In the genomic region with DNA sequence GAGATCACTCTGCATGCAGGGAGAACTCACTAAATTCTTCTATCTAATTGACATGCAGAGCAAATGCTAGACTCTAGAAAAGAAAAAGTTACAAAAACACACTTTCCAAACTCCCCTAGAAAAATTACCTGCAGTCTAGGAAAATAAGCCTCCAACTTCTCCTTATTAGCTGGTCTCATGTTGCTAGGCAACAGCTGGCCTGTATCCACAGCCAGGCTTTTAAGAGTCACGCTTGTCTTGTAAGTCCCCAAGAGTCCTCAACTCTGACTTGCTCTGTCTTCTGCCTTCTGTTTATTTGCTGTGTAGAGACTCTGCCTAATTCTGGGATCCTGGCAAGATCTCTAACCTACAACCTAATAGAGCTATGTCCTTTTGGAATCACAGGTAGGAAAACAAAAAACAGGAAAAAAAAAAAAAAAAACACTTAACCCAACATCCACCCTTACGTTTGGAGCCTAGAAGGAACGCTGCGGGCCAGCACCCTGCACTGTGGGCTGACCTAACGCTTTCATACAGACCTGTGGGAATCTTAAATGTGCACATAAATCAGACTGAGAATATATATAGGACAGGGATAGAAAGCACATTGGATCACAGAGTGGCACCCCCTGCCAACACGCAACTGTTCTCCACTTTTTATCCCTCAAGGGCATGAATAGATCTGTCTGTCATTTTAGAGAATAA, we compare ENCODE assay signal across 18 cellular contexts.
DNase-seq lines count a peak whose midpoint lies in the region; ATAC-seq and TF ChIP-seq lines count a peak whose summit lies in the region.
"Had no signal": no experiment of that assay in that cellular context is flagged by ENCODE, and none has a peak within 500 bp of the region (broad histone marks: within the 10 kb centered on the region; RNA-seq: fewer than 3 reads in every experiment).

No MANE protein-coding gene starts in this region.

- no peaks in the 10 kb centered on the region for H3K4me1 Mint-ChIP-seq in CD4-positive, alpha-beta T cell (ENCODE audit: low read depth)
- H3K4me1 Mint-ChIP-seq: activated CD4-positive, alpha-beta memory T cell treated with anti-CD3 and anti-CD28 coated beads, Interleukin-2, amount 10 ng/mL, durations not matched to agents 7 days and 5 days; CD8-positive, alpha-beta memory T cell; IgD-negative memory B cell; stimulated activated naive B cell treated with anti-CD40 and anti-IgM and Interleukin-4, amounts not matched to agents 10 μg/mL and 1 μg/mL and 100 μg/mL, for 72 hours had no signal

- in situ Hi-C loops in HAP-1 (cut with MboI; ENCODE audit: low sequenced_read_pairs), result no loop called here

- TF ChIP-seq CTCF in NB4 (IDR thresholded peaks at IDR 0.05; ENCODE audit: low read depth, low read length) (no peak), left lung (IDR thresholded peaks at IDR 0.05) (no peak)
- TF ChIP-seq CTCF in CD4-positive, alpha-beta T cell (IDR thresholded peaks at IDR 0.05), result no peak

- H3K9me3 Mint-ChIP-seq in CD4-positive, alpha-beta T cell, result peaks cover 5% of the 10 kb centered on the region
- H3K9me3 Mint-ChIP-seq: activated CD4-positive, alpha-beta memory T cell treated with anti-CD3 and anti-CD28 coated beads, Interleukin-2, amount 10 ng/mL, durations not matched to agents 7 days and 5 days; type B pancreatic cell had no signal

- intact Hi-C loops in left lung (cut with DNase I), result loop anchor here in 1 of 2 donors (10.0 kb wide), 1 partner anchor 239 kb away; no protein-coding TSS in a partner anchor
- intact Hi-C loops in CD4-positive, alpha-beta T cell (cut with DNase I, micrococcal nuclease), result no loop called here

- H3K4me1 ChIP-seq in left lung (no peaks in the 10 kb centered on the region), HAP-1 (no peaks in the 10 kb centered on the region)

- H3K9me3 ChIP-seq in left lung, result no peaks in the 10 kb centered on the region
- H3K9me3 ChIP-seq in HAP-1, result no peaks in the 10 kb centered on the region
- no peaks in the 10 kb centered on the region for H3K9me3 ChIP-seq in CD4-positive, alpha-beta T cell (ENCODE audit: control insufficient read depth, low read length)

- no peak overlapping the region for H3K4me3 ChIP-seq in NB4 (ENCODE audit: low read depth, low read length)
- H3K4me3 ChIP-seq in left lung, result no peak overlapping the region
- no peak overlapping the region for H3K4me3 ChIP-seq in HAP-1

- H3K27ac Mint-ChIP-seq in CD4-positive, alpha-beta T cell, result no peak overlapping the region
- H3K27ac Mint-ChIP-seq: activated CD4-positive, alpha-beta memory T cell treated with anti-CD3 and anti-CD28 coated beads, Interleukin-2, amount 10 ng/mL, durations not matched to agents 7 days and 5 days; CD8-positive, alpha-beta memory T cell; IgD-negative memory B cell; stimulated activated naive B cell treated with anti-CD40 and anti-IgM and Interleukin-4, amounts not matched to agents 10 μg/mL and 1 μg/mL and 100 μg/mL, for 72 hours; type B pancreatic cell had no signal

- H3K27ac ChIP-seq in left lung, result no peak overlapping the region
- H3K27ac ChIP-seq in CD4-positive, alpha-beta T cell (ENCODE audit: low read depth, low read length), result no peak overlapping the region

- H3K36me3 Mint-ChIP-seq in CD4-positive, alpha-beta T cell (ENCODE audit: low read depth), result no peaks in the 10 kb centered on the region
- H3K36me3 Mint-ChIP-seq: CD8-positive, alpha-beta memory T cell; IgD-negative memory B cell; stimulated activated naive B cell treated with anti-CD40 and anti-IgM and Interleukin-4, amounts not matched to agents 10 μg/mL and 1 μg/mL and 100 μg/mL, for 72 hours; type B pancreatic cell had no signal

- POLR2A ChIA-PET in CD4-positive, alpha-beta T cell (lab: Charles Lee), result no interaction called here

- H3K27me3 Mint-ChIP-seq in CD4-positive, alpha-beta T cell, result no peaks in the 10 kb centered on the region
- H3K27me3 Mint-ChIP-seq: activated CD4-positive, alpha-beta memory T cell treated with anti-CD3 and anti-CD28 coated beads, Interleukin-2, amount 10 ng/mL, durations not matched to agents 7 days and 5 days had no signal

- DNase-seq in Ammon's horn (ENCODE audit: low spot score) (peak; percentile 57), NB4 (ENCODE audit: low read depth) (peak; percentile 12), NCI-H748 treated with DMSO at 0.1 percent for 48 hours (lab: John Stamatoyannopoulos, UW) (peak; percentile 13), left lung (peak in 1 of 2 donors; percentile 32), HAP-1 (ENCODE audit: low spot score in 2 of 2) (no peak)
- no peak for DNase-seq in CD4-positive, alpha-beta T cell
- DNase-seq: activated CD4-positive, alpha-beta memory T cell treated with anti-CD3 and anti-CD28 coated beads, Interleukin-2, amount 10 ng/mL, durations not matched to agents 7 days and 5 days; CD8-positive, alpha-beta memory T cell; cortex of kidney; GDM1; HCEC 1CT; small intestine; stimulated activated naive B cell treated with anti-CD40 and anti-IgM and Interleukin-4, amounts not matched to agents 10 μg/mL and 1 μg/mL and 100 μg/mL, for 72 hours; SW 1271 had no signal

- H3K27me3 ChIP-seq in left lung, result no peaks in the 10 kb centered on the region
- peaks cover 11% of the 10 kb centered on the region for H3K27me3 ChIP-seq in HAP-1 (ENCODE audit: low read depth)
- H3K27me3 ChIP-seq in CD4-positive, alpha-beta T cell (ENCODE audit: control insufficient read depth, insufficient read depth, low read length), result no peaks in the 10 kb centered on the region

- H3K36me3 ChIP-seq in left lung (no peaks in the 10 kb centered on the region), HAP-1 (replicated peaks) (no peaks in the 10 kb centered on the region)

- no peak for TF ChIP-seq POLR2A in NB4 (IDR thresholded peaks at IDR 0.05; ENCODE audit: extremely low read depth, insufficient read length)

- peak; percentile 60 for ATAC-seq in left lung
- no peak for ATAC-seq in SK-N-SH treated with all-trans-retinoic acid at 6 μM for 48 hours
- no peak for ATAC-seq in HG03342 (IDR thresholded peaks at IDR 0.05; ENCODE audit: unreplicated experiment)
- no peak for ATAC-seq in CD4-positive, alpha-beta T cell (ENCODE audit: poor library complexity)
- ATAC-seq: stimulated activated naive B cell treated with anti-CD40 and anti-IgM and Interleukin-4, amounts not matched to agents 10 μg/mL and 1 μg/mL and 100 μg/mL, for 72 hours had no signal

- CTCF ChIA-PET in CD4-positive, alpha-beta T cell (lab: Charles Lee), result no interaction called here

- no peak overlapping the region for H3K4me3 Mint-ChIP-seq in CD4-positive, alpha-beta T cell
- H3K4me3 Mint-ChIP-seq: activated CD4-positive, alpha-beta memory T cell treated with anti-CD3 and anti-CD28 coated beads, Interleukin-2, amount 10 ng/mL, durations not matched to agents 7 days and 5 days; CD8-positive, alpha-beta memory T cell; IgD-negative memory B cell; stimulated activated naive B cell treated with anti-CD40 and anti-IgM and Interleukin-4, amounts not matched to agents 10 μg/mL and 1 μg/mL and 100 μg/mL, for 72 hours; type B pancreatic cell had no signal

TF ChIP-seq in SK-N-SH treated with all-trans-retinoic acid at 6 μM for 48 hours, 23 proteins besides CTCF, POLR2A, EP300 and RAD21:
- no peak for TF ChIP-seq ARNTL (CRISPR knock-in tag; IDR thresholded peaks at IDR 0.05; ENCODE audit: borderline replicate concordance, low read depth)
- no peak for TF ChIP-seq GLIS3 (CRISPR knock-in tag; IDR thresholded peaks at IDR 0.05)
- TF ChIP-seq, protein P1, sequence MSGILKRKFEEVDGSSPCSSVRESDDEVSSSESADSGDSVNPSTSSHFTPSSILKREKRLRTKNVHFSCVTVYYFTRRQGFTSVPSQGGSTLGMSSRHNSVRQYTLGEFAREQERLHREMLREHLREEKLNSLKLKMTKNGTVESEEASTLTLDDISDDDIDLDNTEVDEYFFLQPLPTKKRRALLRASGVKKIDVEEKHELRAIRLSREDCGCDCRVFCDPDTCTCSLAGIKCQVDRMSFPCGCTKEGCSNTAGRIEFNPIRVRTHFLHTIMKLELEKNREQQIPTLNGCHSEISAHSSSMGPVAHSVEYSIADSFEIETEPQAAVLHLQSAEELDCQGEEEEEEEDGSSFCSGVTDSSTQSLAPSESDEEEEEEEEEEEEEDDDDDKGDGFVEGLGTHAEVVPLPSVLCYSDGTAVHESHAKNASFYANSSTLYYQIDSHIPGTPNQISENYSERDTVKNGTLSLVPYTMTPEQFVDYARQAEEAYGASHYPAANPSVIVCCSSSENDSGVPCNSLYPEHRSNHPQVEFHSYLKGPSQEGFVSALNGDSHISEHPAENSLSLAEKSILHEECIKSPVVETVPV (CRISPR knock-in tag; IDR thresholded peaks at IDR 0.05), result no peak
- no peak for TF ChIP-seq ZFP3 (CRISPR knock-in tag; IDR thresholded peaks at IDR 0.05)
- TF ChIP-seq, protein P2, sequence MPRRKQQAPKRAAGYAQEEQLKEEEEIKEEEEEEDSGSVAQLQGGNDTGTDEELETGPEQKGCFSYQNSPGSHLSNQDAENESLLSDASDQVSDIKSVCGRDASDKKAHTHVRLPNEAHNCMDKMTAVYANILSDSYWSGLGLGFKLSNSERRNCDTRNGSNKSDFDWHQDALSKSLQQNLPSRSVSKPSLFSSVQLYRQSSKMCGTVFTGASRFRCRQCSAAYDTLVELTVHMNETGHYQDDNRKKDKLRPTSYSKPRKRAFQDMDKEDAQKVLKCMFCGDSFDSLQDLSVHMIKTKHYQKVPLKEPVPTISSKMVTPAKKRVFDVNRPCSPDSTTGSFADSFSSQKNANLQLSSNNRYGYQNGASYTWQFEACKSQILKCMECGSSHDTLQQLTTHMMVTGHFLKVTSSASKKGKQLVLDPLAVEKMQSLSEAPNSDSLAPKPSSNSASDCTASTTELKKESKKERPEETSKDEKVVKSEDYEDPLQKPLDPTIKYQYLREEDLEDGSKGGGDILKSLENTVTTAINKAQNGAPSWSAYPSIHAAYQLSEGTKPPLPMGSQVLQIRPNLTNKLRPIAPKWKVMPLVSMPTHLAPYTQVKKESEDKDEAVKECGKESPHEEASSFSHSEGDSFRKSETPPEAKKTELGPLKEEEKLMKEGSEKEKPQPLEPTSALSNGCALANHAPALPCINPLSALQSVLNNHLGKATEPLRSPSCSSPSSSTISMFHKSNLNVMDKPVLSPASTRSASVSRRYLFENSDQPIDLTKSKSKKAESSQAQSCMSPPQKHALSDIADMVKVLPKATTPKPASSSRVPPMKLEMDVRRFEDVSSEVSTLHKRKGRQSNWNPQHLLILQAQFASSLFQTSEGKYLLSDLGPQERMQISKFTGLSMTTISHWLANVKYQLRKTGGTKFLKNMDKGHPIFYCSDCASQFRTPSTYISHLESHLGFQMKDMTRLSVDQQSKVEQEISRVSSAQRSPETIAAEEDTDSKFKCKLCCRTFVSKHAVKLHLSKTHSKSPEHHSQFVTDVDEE (CRISPR knock-in tag; IDR thresholded peaks at IDR 0.05), result no peak
TF ChIP-seq in SK-N-SH treated with all-trans-retinoic acid at 6 μM for 48 hours: peak in this region for 0.

Comparison
In these comparisons a context has a peak if more than half of its experiments do, and no peak if none do; other contexts are left out.
1. DNase-seq: peak in Ammon's horn (single experiment), NB4 (single experiment) and NCI-H748 treated with DMSO at 0.1 percent for 48 hours (single experiment); none in HAP-1 (0 of 2) and CD4-positive, alpha-beta T cell (0 of 10).